ENCODE assay signal across 31 cellular contexts in the genomic region with DNA sequence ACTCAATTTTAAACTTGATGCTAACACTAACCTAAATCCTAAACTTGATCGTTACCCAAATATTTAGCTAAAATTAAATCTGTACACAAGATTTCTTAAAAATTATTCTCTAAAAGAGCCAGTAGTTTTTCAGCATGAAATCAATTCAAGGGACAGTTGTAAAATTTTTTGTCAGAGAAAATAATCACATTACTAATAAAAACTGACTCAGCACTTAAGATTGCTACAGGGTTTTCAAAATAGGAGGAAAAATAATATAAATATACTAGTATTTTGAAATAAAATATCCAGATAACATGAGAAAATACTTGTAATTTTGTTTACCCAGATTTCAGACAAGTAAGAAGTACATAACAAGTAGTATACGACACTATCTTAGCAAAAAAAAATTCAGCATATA.
"Had no signal": no experiment of that assay in that cellular context is flagged by ENCODE, and none has a peak within 500 bp of the region (broad histone marks: within the 10 kb centered on the region; RNA-seq: fewer than 3 reads in every experiment).

No MANE protein-coding gene starts in this region.

- H3K4me3 ChIP-seq: ascending aorta, cardiac muscle cell had no signal

- ATAC-seq: activated CD8-positive, alpha-beta memory T cell treated with anti-CD3 and anti-CD28 coated beads, Interleukin-2, amount 10 ng/mL, durations not matched to agents 7 days and 5 days; activated CD8-positive, alpha-beta T cell treated with anti-CD3 and anti-CD28 coated beads, Interleukin-2, amount 10 ng/mL, durations not matched to agents 7 days and 5 days; activated naive CD8-positive, alpha-beta T cell treated with anti-CD3 and anti-CD28 coated beads, Interleukin-2, amount 50 U/mL, for 24 hours had no signal

- FAIRE-seq: bronchial epithelial cell, TTC549 had no signal

- H3K36me3 ChIP-seq: ascending aorta, cardiac muscle cell had no signal

- H3K27ac ChIP-seq: ascending aorta, cardiac muscle cell, VCaP had no signal

- H3K9me3 ChIP-seq: ascending aorta had no signal

- H3K4me1 ChIP-seq: ascending aorta had no signal

- DNase-seq: activated B cell treated with CpG ODN at 0.5 μM for 24 hours; activated CD4-positive, alpha-beta memory T cell treated with anti-CD3 and anti-CD28 coated beads for 36 hours; activated CD4-positive, alpha-beta T cell treated with anti-CD3 and anti-CD28 coated beads for 4 hours; activated CD4-positive, alpha-beta T cell treated with anti-CD3 and anti-CD28 coated beads, Interleukin-2, amount 10 ng/mL, durations not matched to agents 24 days and 14 days; activated CD4-positive, alpha-beta T cell treated with anti-CD3 and anti-CD28 coated beads, Interleukin-2, amount 50 U/mL, for 1 hour; activated CD4-positive, alpha-beta T cell treated with anti-CD3 and anti-CD28 coated beads, Interleukin-2, amount 50 U/mL, for 4 hours; activated CD4-positive, CD25-positive, alpha-beta regulatory T cell treated with anti-CD3 and anti-CD28 coated beads, Interleukin-2, amount 50 U/mL, for 72 hours; activated CD8-positive, alpha-beta memory T cell treated with anti-CD3 and anti-CD28 coated beads for 24 hours; activated CD8-positive, alpha-beta memory T cell treated with anti-CD3 and anti-CD28 coated beads, Interleukin-2, amount 10 ng/mL, durations not matched to agents 7 days and 5 days; activated CD8-positive, alpha-beta memory T cell treated with anti-CD3 and anti-CD28 coated beads, Interleukin-2, amount 50 U/mL, for 48 hours; activated CD8-positive, alpha-beta T cell treated with anti-CD3 and anti-CD28 coated beads, Interleukin-2, amount 10 ng/mL, durations not matched to agents 7 days and 5 days; activated effector memory CD4-positive, alpha-beta T cell treated with Interleukin-2 at 50 U/mL for 16 hours; activated gamma-delta T cell; activated naive CD4-positive, alpha-beta T cell treated with anti-CD3 and anti-CD28 coated beads, Interleukin-2, amount 10 ng/mL, durations not matched to agents 7 days and 5 days; activated naive CD4-positive, alpha-beta T cell treated with Interleukin-2 at 50 U/mL for 16 hours; activated naive CD8-positive, alpha-beta T cell treated with anti-CD3 and anti-CD28 coated beads, Interleukin-2, amount 10 ng/mL, durations not matched to agents 7 days and 5 days; activated naive CD8-positive, alpha-beta T cell treated with anti-CD3 and anti-CD28 coated beads, Interleukin-2, amount 50 U/mL, for 24 hours; activated T-cell treated with anti-CD3 and anti-CD28 coated beads, Interleukin-2, amount 50 U/mL, for 24 hours; activated T-cell treated with anti-CD3 and anti-CD28 coated beads, Interleukin-2, amount 50 U/mL, for 48 hours; amygdala; anterior cingulate cortex; caudate nucleus; cerebellar nuclear complex; T-helper 1 cell; T-helper 2 cell; T-helper 9 cell had no signal

- H3K27me3 ChIP-seq: ascending aorta, cardiac muscle cell had no signal
